ENCODE assay signal across 1 cellular context in genomic region chrX:102971536-102971935, GRCh38. TPM values are rescaled to one million over a fixed set of nuclear protein-coding genes. Genes with fewer than 3 reads are reported as not detected.
"Had no signal": no experiment of that assay in that cellular context is flagged by ENCODE, and none has a peak within 500 bp of the region (broad histone marks: within the 10 kb centered on the region; RNA-seq: fewer than 3 reads in every experiment).

No MANE protein-coding gene starts in this region.

RNA-seq across cellular contexts. Expression of gene RAB40AL, which starts 34.5 kb away (rescaled TPM):
- polyA plus RNA-seq: urinary bladder had no signal
